8 cellular contexts compared by ENCODE assay signal in genomic region chr6:113825776-113826175, GRCh38. TPM values are rescaled to one million over a fixed set of nuclear protein-coding genes. Genes with fewer than 3 reads are reported as not detected.
DNase-seq lines count a peak whose midpoint lies in the region; ATAC-seq and TF ChIP-seq lines count a peak whose summit lies in the region.
"Had no signal": no experiment of that assay in that cellular context is flagged by ENCODE, and none has a peak within 500 bp of the region (broad histone marks: within the 10 kb centered on the region; RNA-seq: fewer than 3 reads in every experiment).

No MANE protein-coding gene starts in this region.

- H3K36me3 ChIP-seq in lung (ENCODE audit: control insufficient read depth in 2 of 2, insufficient read depth in 2 of 2, low read length in 2 of 2): no peaks in the 10 kb centered on the region
- H3K36me3 ChIP-seq in upper lobe of left lung: no peaks in the 10 kb centered on the region

- no peaks in the 10 kb centered on the region for H3K27me3 ChIP-seq in lung (ENCODE audit: control insufficient read depth, insufficient read depth)
- H3K27me3 ChIP-seq in upper lobe of left lung: no peaks in the 10 kb centered on the region

- TF ChIP-seq EP300 in upper lobe of left lung (IDR thresholded peaks at IDR 0.05): no peak

- H3K9me3 ChIP-seq in lung (ENCODE audit: control insufficient read depth in 2 of 2, insufficient read depth in 1 of 2, low read length in 1 of 2): no peaks in the 10 kb centered on the region
- no peaks in the 10 kb centered on the region for H3K9me3 ChIP-seq in upper lobe of left lung

- ATAC-seq in lung (ENCODE audit: insufficient read depth, low FRiP score): no peak
- peak in 1 of 2 donors; percentile 59 for ATAC-seq in upper lobe of left lung (ENCODE audit: low FRiP score in 2 of 2)
- no peak for ATAC-seq in HG02763 (IDR thresholded peaks at IDR 0.05; ENCODE audit: unreplicated experiment)

- DNase-seq in NCI-H2107 (lab: John Stamatoyannopoulos, UW) (peak; percentile 50), cerebellar cortex (ENCODE audit: low spot score) (peak; percentile 33), lung (ENCODE audit: low spot score) (peak; percentile 35), upper lobe of left lung (peak; percentile 23 to 58), NCI-H82 (lab: John Stamatoyannopoulos, UW) (no peak), HuH-7.5 (ENCODE audit: low spot score) (no peak)
- DNase-seq: effector CD4-positive, alpha-beta T cell had no signal

- no peaks in the 10 kb centered on the region for H3K4me1 ChIP-seq in lung (ENCODE audit: control insufficient read depth in 2 of 2, insufficient read depth in 2 of 2, low read length in 2 of 2)
- H3K4me1 ChIP-seq in upper lobe of left lung: peaks cover 0 to 4% (median 0%) of the 10 kb centered on the region in 4 donors

- TF ChIP-seq CTCF in lung (IDR thresholded peaks at IDR 0.05; ENCODE audit: control extremely low read depth, extremely low read depth) (no peak), upper lobe of left lung (IDR thresholded peaks at IDR 0.05) (no peak)

- H3K27ac ChIP-seq in lung (ENCODE audit: low read depth in 1 of 2, low read length in 1 of 2): no peak overlapping the region
- no peak overlapping the region for H3K27ac ChIP-seq in upper lobe of left lung

- 66 to 78% methylated on average over 5 of the region's 5 CpGs for WGBS in lung, 2 donors
- 49% methylated on average over 2 to 5 of the region's 5 CpGs for whole genome bisulfite sequencing in upper lobe of left lung, 2 donors

- no peak for TF ChIP-seq POLR2A in upper lobe of left lung (IDR thresholded peaks at IDR 0.05)

- H3K4me3 ChIP-seq in lung (no peak overlapping the region), upper lobe of left lung (no peak overlapping the region)

RNA-seq across cellular contexts. Expression of gene MARCKS, which starts 31.4 kb away (rescaled TPM):
- 100 to 1,000 TPM in 1 of 2 donors, 10 to 100 TPM in 1; 77.0 to 140 TPM for total RNA-seq in lung
- polyA plus RNA-seq in lung: 10 to 100 TPM; 17.3 to 67.4 TPM
- total RNA-seq in upper lobe of left lung: 10 to 100 TPM; 26.3 to 85.8 (median 42.2) TPM

Comparison
In these comparisons a context has a peak if more than half of its experiments do, and no peak if none do; other contexts are left out.
1. DNase-seq: peak in NCI-H2107 (single experiment), cerebellar cortex (single experiment), lung (single experiment) and upper lobe of left lung (2 of 2); none in NCI-H82 (single experiment) and HuH-7.5 (single experiment).